Comparison of ENCODE assay signal across 9 cellular contexts in genomic region chrX:100819534-100819836, GRCh38. TPM values are rescaled to one million over a fixed set of nuclear protein-coding genes. Genes with fewer than 3 reads are reported as not detected.
DNase-seq lines count a peak whose midpoint lies in the region; ATAC-seq and TF ChIP-seq lines count a peak whose summit lies in the region.
"Had no signal": no experiment of that assay in that cellular context is flagged by ENCODE, and none has a peak within 500 bp of the region (broad histone marks: within the 10 kb centered on the region; RNA-seq: fewer than 3 reads in every experiment).

No MANE protein-coding gene starts in this region.

- H3K4me3 ChIP-seq in lower lobe of right lung = peak overlapping the region; percentile 67
- peak overlapping the region in 3 of 4 donors; percentile 41 to 74 (median 53) for H3K4me3 ChIP-seq in transverse colon

- CTCF ChIA-PET in activated naive CD4-positive, alpha-beta T cell treated with anti-CD3 and anti-CD28 coated beads for 36 hours (lab: Charles Lee) = no interaction called here

- H3K4me1 Mint-ChIP-seq in activated naive CD4-positive, alpha-beta T cell treated with anti-CD3 and anti-CD28 coated beads for 36 hours (ENCODE audit: low read depth) = peaks cover 9% of the 10 kb centered on the region
- H3K4me1 Mint-ChIP-seq in brain = peaks cover 6% of the 10 kb centered on the region

- WGBS in transverse colon (ENCODE audit: low coverage in 1 of 2), 2 donors = 28 to 52% methylated on average over 5 to 15 of the region's 15 CpGs

- intact Hi-C loops in activated naive CD4-positive, alpha-beta T cell treated with anti-CD3 and anti-CD28 coated beads for 36 hours (cut with micrococcal nuclease) = no loop called here
- intact Hi-C loops in lower lobe of right lung (cut with DNase I) (no loop called here), transverse colon (cut with DNase I; ENCODE audit: low total_unique reads) (no loop called here)

- TF ChIP-seq EP300 in transverse colon (IDR thresholded peaks at IDR 0.05; ENCODE audit: low read depth) = no peak

- in situ Hi-C loops in transverse colon (cut with MboI; ENCODE audit: low pct_ligation_motif_present in 1 of 4, low pct_unique_long_range_greater_than_20kb in 1 of 4, low sequenced_read_pairs in 3 of 4) = no loop called here

- no peak for ATAC-seq in lower lobe of right lung
- ATAC-seq in GM21723 (IDR thresholded peaks at IDR 0.05; ENCODE audit: unreplicated experiment) = no peak

- TF ChIP-seq CTCF in brain (conservative IDR thresholded peaks at IDR 0.05) (no peak), lower lobe of right lung (IDR thresholded peaks at IDR 0.05) (no peak), transverse colon (IDR thresholded peaks at IDR 0.05) (no peak)

- peak overlapping the region; percentile 90 for H3K4me3 Mint-ChIP-seq in activated naive CD4-positive, alpha-beta T cell treated with anti-CD3 and anti-CD28 coated beads for 36 hours
- H3K4me3 Mint-ChIP-seq in brain = peak overlapping the region; percentile 83 to 93 (median 88)

- H3K9me3 ChIP-seq in lower lobe of right lung = no peaks in the 10 kb centered on the region
- no peaks in the 10 kb centered on the region for H3K9me3 ChIP-seq in transverse colon

- peaks cover 2% of the 10 kb centered on the region for H3K27me3 Mint-ChIP-seq in activated naive CD4-positive, alpha-beta T cell treated with anti-CD3 and anti-CD28 coated beads for 36 hours (ENCODE audit: low read depth)
- H3K27me3 Mint-ChIP-seq in brain = peaks cover 19% of the 10 kb centered on the region

- H3K9me3 Mint-ChIP-seq in activated naive CD4-positive, alpha-beta T cell treated with anti-CD3 and anti-CD28 coated beads for 36 hours = no peaks in the 10 kb centered on the region
- no peaks in the 10 kb centered on the region for H3K9me3 Mint-ChIP-seq in brain

- H3K36me3 ChIP-seq in lower lobe of right lung (peaks cover 27% of the 10 kb centered on the region), transverse colon (peaks cover 0 to 4% (median 0%) of the 10 kb centered on the region in 4 donors)

- H3K4me1 ChIP-seq in lower lobe of right lung (no peaks in the 10 kb centered on the region), transverse colon (peaks cover 0 to 5% (median 0%) of the 10 kb centered on the region in 4 donors)

- H3K27ac ChIP-seq in lower lobe of right lung (peak overlapping the region; percentile 78), transverse colon (peak overlapping the region; percentile 64 to 87 (median 81))

- DNase-seq in activated naive CD4-positive, alpha-beta T cell treated with anti-CD3 and anti-CD28 coated beads for 36 hours = no peak
- DNase-seq in activated naive CD4-positive, alpha-beta T cell treated with Interleukin-2 at 50 U/mL for 16 hours = no peak
- DNase-seq in lower lobe of right lung = no peak
- no peak for DNase-seq in transverse colon
- DNase-seq in glomerular visceral epithelial cell (ENCODE audit: extremely low spot score) = no peak
- no peak for DNase-seq in DMS 273 treated with DMSO at 0.1 percent for 48 hours (lab: John Stamatoyannopoulos, UW)

- H3K27me3 ChIP-seq in lower lobe of right lung (ENCODE audit: low read depth) (no peaks in the 10 kb centered on the region), transverse colon (no peaks in the 10 kb centered on the region)

- peak overlapping the region; percentile 95 for H3K27ac Mint-ChIP-seq in activated naive CD4-positive, alpha-beta T cell treated with anti-CD3 and anti-CD28 coated beads for 36 hours
- H3K27ac Mint-ChIP-seq in brain = peak overlapping the region; percentile 39 to 95 (median 90)

- TF ChIP-seq POLR2A in transverse colon (IDR thresholded peaks at IDR 0.05) = no peak

- peaks cover 11% of the 10 kb centered on the region for H3K36me3 Mint-ChIP-seq in activated naive CD4-positive, alpha-beta T cell treated with anti-CD3 and anti-CD28 coated beads for 36 hours (ENCODE audit: low read depth)
- no peaks in the 10 kb centered on the region for H3K36me3 Mint-ChIP-seq in brain

RNA-seq across cellular contexts. Expression of gene CSTF2, which starts 0.7 kb away (rescaled TPM):
- total RNA-seq in activated naive CD4-positive, alpha-beta T cell treated with anti-CD3 and anti-CD28 coated beads for 36 hours = 10 to 100 TPM; 44.3 to 46.8 TPM
- 19.8 TPM for polyA plus RNA-seq in brain (ENCODE audit: insufficient read depth, low read depth, low replicate concordance)
- total RNA-seq in lower lobe of right lung = 13.9 TPM
- 10 to 100 TPM; 15.3 to 26.5 (median 18.0) TPM for total RNA-seq in transverse colon

RNA-seq across cellular contexts. Expression of gene NOX1, which starts 54.7 kb away (rescaled TPM):
- not detected for total RNA-seq in activated naive CD4-positive, alpha-beta T cell treated with anti-CD3 and anti-CD28 coated beads for 36 hours
- not detected for polyA plus RNA-seq in brain (ENCODE audit: insufficient read depth, low read depth, low replicate concordance)
- not detected for total RNA-seq in lower lobe of right lung
- 10 to 100 TPM; 17.6 to 31.8 (median 23.7) TPM for total RNA-seq in transverse colon
- total RNA-seq: T-helper 2 cell treated with Interferon-gamma antibody and Interleukin-4, amounts not matched to agents 100 ng/mL and 5 ng/mL, for 36 hours had no signal

Comparison
In these comparisons a context has a peak if more than half of its experiments do, and no peak if none do; other contexts are left out.
1. RNA of gene NOX1, which starts 54.7 kb away (total RNA-seq): 17.6 to 31.8 TPM in transverse colon; not detected in lower lobe of right lung (single experiment) and not detected in activated naive CD4-positive, alpha-beta T cell treated with anti-CD3 and anti-CD28 coated beads for 36 hours; every median in the first group is over 10 times any median in the second.